10 cellular contexts compared by ENCODE assay signal in the genomic region with DNA sequence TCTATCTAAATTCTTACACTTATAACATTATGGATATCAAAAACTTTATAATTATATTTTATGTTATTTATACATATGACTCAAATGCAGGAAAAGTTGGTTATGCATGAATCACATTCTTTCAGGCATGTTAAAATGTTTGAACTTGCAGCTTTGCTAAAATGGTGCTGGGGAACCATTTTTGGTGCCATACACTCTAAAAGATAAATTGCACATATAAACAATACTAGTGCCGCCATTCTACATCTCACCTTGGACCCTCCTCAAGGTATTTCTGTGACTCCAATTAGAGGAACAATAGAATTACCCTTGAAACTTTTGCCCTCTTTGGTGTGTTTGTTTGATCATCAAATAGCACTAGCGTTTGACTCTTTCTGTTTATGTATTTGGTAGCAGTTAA. TPM values are rescaled to one million over a fixed set of nuclear protein-coding genes. Genes with fewer than 3 reads are reported as not detected.
A peak's percentile ranks its signal among the peaks of the same experiment; 100 is the strongest.
DNase-seq lines count a peak whose midpoint lies in the region; ATAC-seq and TF ChIP-seq lines count a peak whose summit lies in the region.
"Had no signal": no experiment of that assay in that cellular context is flagged by ENCODE, and none has a peak within 500 bp of the region (broad histone marks: within the 10 kb centered on the region; RNA-seq: fewer than 3 reads in every experiment).

No MANE protein-coding gene starts in this region.

- H3K27me3 Mint-ChIP-seq in progenitor cell of endocrine pancreas, result no peaks in the 10 kb centered on the region

- peak overlapping the region in 1 of 2 donors; percentile 77 for H3K9ac ChIP-seq in colonic mucosa (ENCODE audit: low read depth in 2 of 2, low read length in 2 of 2)

- peak; percentile 18 for DNase-seq in GF-D8 (lab: John Stamatoyannopoulos, UW)
- peak; percentile 52 for DNase-seq in NOMO-1 treated with DMSO at 0.1 percent for 48 hours (lab: John Stamatoyannopoulos, UW; ENCODE audit: unreplicated experiment)
- peak; percentile 41 for DNase-seq in colonic mucosa
- no peak for DNase-seq in progenitor cell of endocrine pancreas (ENCODE audit: low spot score, unreplicated experiment)
- DNase-seq in posterior vena cava (ENCODE audit: low spot score), result no peak
- DNase-seq in NCI-H128 (lab: John Stamatoyannopoulos, UW; ENCODE audit: unreplicated experiment), result no peak
- DNase-seq in NCI-H1417 (lab: John Stamatoyannopoulos, UW), result no peak
- DNase-seq: NCI-H526 treated with DMSO at 0.1 percent for 48 hours, nephron progenitor cell had no signal

- H3K9me3 ChIP-seq in colonic mucosa, result no peaks in the 10 kb centered on the region

- H3K27me3 ChIP-seq in colonic mucosa, result no peaks in the 10 kb centered on the region

- H3K27ac Mint-ChIP-seq in progenitor cell of endocrine pancreas, result peak overlapping the region; percentile 4
- H3K27ac Mint-ChIP-seq: nephron progenitor cell had no signal

- H3K4me3 Mint-ChIP-seq in progenitor cell of endocrine pancreas (ENCODE audit: low read depth), result no peak overlapping the region
- H3K4me3 Mint-ChIP-seq: nephron progenitor cell had no signal

- TF ChIP-seq CTCF in colonic mucosa (IDR thresholded peaks at IDR 0.05), result no peak
- no peak for TF ChIP-seq CTCF in progenitor cell of endocrine pancreas (IDR thresholded peaks at IDR 0.05; ENCODE audit: unreplicated experiment)

- H3K36me3 ChIP-seq in colonic mucosa, result no peaks in the 10 kb centered on the region

- no peak for ATAC-seq in HG03175 (IDR thresholded peaks at IDR 0.05; ENCODE audit: unreplicated experiment)

- intact Hi-C loops in colonic mucosa (cut with DNase I) (loop anchor here (10.0 kb wide), 1 partner anchor 160 kb away; a partner anchor contains a TSS), posterior vena cava (cut with DNase I) (loop anchor here in 1 of 2 donors (10.0 kb wide), 1 partner anchor 290 kb away; no protein-coding TSS in a partner anchor)

- H3K27ac ChIP-seq in colonic mucosa, result peak overlapping the region; percentile 70

- peaks cover 8% of the 10 kb centered on the region for H3K36me3 Mint-ChIP-seq in progenitor cell of endocrine pancreas (ENCODE audit: insufficient read depth)

- peaks cover 15% of the 10 kb centered on the region for H3K4me1 Mint-ChIP-seq in progenitor cell of endocrine pancreas (ENCODE audit: low read depth)
- H3K4me1 Mint-ChIP-seq: nephron progenitor cell had no signal

- H3K4me1 ChIP-seq in colonic mucosa, result no peaks in the 10 kb centered on the region

- peak overlapping the region; percentile 25 for H3K4me3 ChIP-seq in colonic mucosa

- H3K9me3 Mint-ChIP-seq in progenitor cell of endocrine pancreas (ENCODE audit: low read depth), result no peaks in the 10 kb centered on the region
- H3K9me3 Mint-ChIP-seq: nephron progenitor cell had no signal

RNA-seq across cellular contexts. Expression of a gene that starts 1.0 kb away (rescaled TPM):
- total RNA-seq in colonic mucosa, result 100 to 1,000 TPM in 1 of 2 donors, 10 to 100 TPM in 1; 85.2 to 149 TPM
- 96.0 and 101 TPM in 2 replicates for total RNA-seq in progenitor cell of endocrine pancreas
- 10 to 100 TPM; 69.2 to 80.2 TPM for total RNA-seq in posterior vena cava

Comparison
In these comparisons a context has a peak if more than half of its experiments do, and no peak if none do; other contexts are left out.
1. DNase-seq: peak in GF-D8 (single experiment), NOMO-1 treated with DMSO at 0.1 percent for 48 hours (single experiment) and colonic mucosa (single experiment); none in progenitor cell of endocrine pancreas (single experiment), posterior vena cava (single experiment), NCI-H128 (single experiment) and NCI-H1417 (0 of 3).